In the genomic region with DNA sequence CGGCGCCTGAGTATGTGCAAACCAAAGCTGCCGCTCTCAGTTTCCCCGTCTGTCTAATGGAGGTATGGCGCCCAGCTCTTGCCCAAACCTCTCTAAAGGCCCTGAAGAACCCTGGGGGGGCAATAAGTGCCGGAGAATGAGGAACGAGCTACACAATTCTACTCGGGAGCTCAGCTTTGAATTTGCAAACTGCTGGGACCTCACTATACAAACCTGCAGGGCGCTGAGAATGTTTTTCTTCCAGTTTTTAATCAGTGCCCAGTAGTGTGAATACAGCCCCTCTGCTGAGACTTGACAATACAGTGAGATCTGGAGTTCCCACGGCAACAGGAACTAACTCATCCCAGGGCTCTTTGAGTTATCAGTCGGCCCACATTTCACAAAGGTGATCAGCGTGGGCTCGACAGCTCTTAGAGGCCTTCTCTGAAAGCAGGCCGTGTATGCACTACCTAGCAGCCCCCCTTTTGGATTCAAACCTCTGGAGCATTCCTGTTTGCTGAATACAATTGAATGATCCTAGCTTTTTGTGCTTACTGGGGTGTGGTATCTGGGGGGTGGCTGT, we compare ENCODE assay signal across 8 cellular contexts. TPM values are rescaled to one million over a fixed set of nuclear protein-coding genes. Genes with fewer than 3 reads are reported as not detected.
A peak's percentile ranks its signal among the peaks of the same experiment; 100 is the strongest.
DNase-seq lines count a peak whose midpoint lies in the region; TF ChIP-seq lines count a peak whose summit lies in the region.

No MANE protein-coding gene starts in this region.

- H3K4me2 ChIP-seq in OCI-LY1 (ENCODE audit: low read length) = peak overlapping the region; percentile 99

- peak overlapping the region; percentile 87 for H3K4me3 ChIP-seq in OCI-LY1 (ENCODE audit: low read depth, low read length, poor library complexity, severe bottlenecking)
- peak overlapping the region; percentile 72 for H3K4me3 ChIP-seq in choroid plexus epithelial cell (ENCODE audit: low read depth, low read length)
- peak overlapping the region; percentile 73 for H3K4me3 ChIP-seq in mononuclear cell (ENCODE audit: low read length)

- TF ChIP-seq CTCF in OCI-LY1 (IDR thresholded peaks at IDR 0.05; ENCODE audit: low read length) = no peak
- no peak for TF ChIP-seq CTCF in choroid plexus epithelial cell (conservative IDR thresholded peaks at IDR 0.05; ENCODE audit: low read depth, low read length)

- H3K9ac ChIP-seq in OCI-LY1 (ENCODE audit: low read length) = peak overlapping the region; percentile 93

- H2AFZ ChIP-seq in OCI-LY1 (ENCODE audit: low read length) = no peak overlapping the region

- no peaks in the 10 kb centered on the region for H3K9me3 ChIP-seq in OCI-LY1 (ENCODE audit: low read length)
- no peaks in the 10 kb centered on the region for H3K9me3 ChIP-seq in mononuclear cell (ENCODE audit: low read depth, low read length)

- no peaks in the 10 kb centered on the region for H4K20me1 ChIP-seq in OCI-LY1 (ENCODE audit: insufficient read depth, low read length)

- no peaks in the 10 kb centered on the region for H3F3A ChIP-seq in OCI-LY1 (ENCODE audit: insufficient read depth, low read length)

- peaks cover 49% of the 10 kb centered on the region for H3K36me3 ChIP-seq in OCI-LY1 (ENCODE audit: insufficient read depth, low read length)

- H3K27ac ChIP-seq in OCI-LY1 (ENCODE audit: low read depth, low read length, poor library complexity, severe bottlenecking) = peak overlapping the region; percentile 76

- no peaks in the 10 kb centered on the region for H3K9me2 ChIP-seq in OCI-LY1 (ENCODE audit: low read depth, low read length)

- H3K79me2 ChIP-seq in OCI-LY1 (ENCODE audit: insufficient read depth, low read length) = peaks cover 3% of the 10 kb centered on the region

- H3K27me3 ChIP-seq in OCI-LY1 (ENCODE audit: insufficient read depth, low read length) = no peaks in the 10 kb centered on the region
- no peaks in the 10 kb centered on the region for H3K27me3 ChIP-seq in mononuclear cell (ENCODE audit: insufficient read depth, low read length)

- H3K4me1 ChIP-seq in OCI-LY1 (ENCODE audit: insufficient read depth, low read length, severe bottlenecking) = peaks cover 28% of the 10 kb centered on the region
- peaks cover 28% of the 10 kb centered on the region for H3K4me1 ChIP-seq in mononuclear cell (ENCODE audit: insufficient read depth, low read length)

- DNase-seq in DMS53 (lab: John Stamatoyannopoulos, UW) (peak; percentile 52), DMS53 treated with DMSO at 0.1 percent for 48 hours (lab: John Stamatoyannopoulos, UW; ENCODE audit: unreplicated experiment) (no peak), choroid plexus epithelial cell (ENCODE audit: low read depth) (peak; percentile 47), AG20443 (ENCODE audit: low spot score) (no peak), NCI-H510A treated with DMSO at 0.1 percent for 48 hours (lab: John Stamatoyannopoulos, UW) (no peak), NCI-H526 treated with DMSO at 0.1 percent for 48 hours (lab: John Stamatoyannopoulos, UW) (no peak)

RNA-seq across cellular contexts. Expression of gene TMEM53, which starts 41.7 kb away (rescaled TPM):
- total RNA-seq in mononuclear cell = 0.52 TPM

RNA-seq across cellular contexts. Expression of gene ARMH1, which starts 41.9 kb away (rescaled TPM):
- 30.0 TPM for total RNA-seq in mononuclear cell

Comparison
In these comparisons a context has a peak if more than half of its experiments do, and no peak if none do; other contexts are left out.
1. DNase-seq: peak in DMS53 (single experiment) and choroid plexus epithelial cell (single experiment); none in DMS53 treated with DMSO at 0.1 percent for 48 hours (single experiment), AG20443 (single experiment), NCI-H510A treated with DMSO at 0.1 percent for 48 hours (single experiment) and NCI-H526 treated with DMSO at 0.1 percent for 48 hours (single experiment).
2. Peak in every context shown above with its lines, with median percentiles within 50 percentile points of each other: H3K4me3 ChIP-seq.